ENCODE assay signal across 1 cellular context in genomic region chr6:35727935-35728662, GRCh38.
TF ChIP-seq lines count a peak whose summit lies in the region.

No MANE protein-coding gene starts in this region.

TF ChIP-seq in HepG2, 621 proteins besides CTCF, POLR2A, EP300 and RAD21 (continued from another document and continues in another):
- TF ChIP-seq ZNF574 (CRISPR knock-in tag; IDR thresholded peaks at IDR 0.05) (peak; percentile 42; the same call in 1 of the 2 replicates), MXI1 (IDR thresholded peaks at IDR 0.05; ENCODE audit: borderline replicate concordance, low read depth, low read length) (no peak), AKNA (CRISPR knock-in tag; IDR thresholded peaks at IDR 0.05; ENCODE audit: borderline replicate concordance) (no peak), ZNF232 (CRISPR knock-in tag; IDR thresholded peaks at IDR 0.05; ENCODE audit: borderline replicate concordance) (peak; percentile 85), ZNF121 (CRISPR knock-in tag; IDR thresholded peaks at IDR 0.05) (peak; percentile 29; the same call in 1 of the 2 replicates), GFI1 (CRISPR knock-in tag; IDR thresholded peaks at IDR 0.05; ENCODE audit: borderline replicate concordance) (peak; percentile 77), FOXJ3 (CRISPR knock-in tag; IDR thresholded peaks at IDR 0.05; ENCODE audit: borderline replicate concordance) (no peak; the same call in 1 of the 2 replicates), ZNF710 (CRISPR knock-in tag; IDR thresholded peaks at IDR 0.05; ENCODE audit: borderline replicate concordance) (no peak), ZNF720 (CRISPR knock-in tag; IDR thresholded peaks at IDR 0.05) (no peak), PTBP1 (IDR thresholded peaks at IDR 0.05; ENCODE audit: low read depth, low read length, poor library complexity, severe bottlenecking) (no peak), MTF2 (CRISPR knock-in tag; IDR thresholded peaks at IDR 0.05; ENCODE audit: borderline replicate concordance) (no peak; the same call in 1 of the 2 replicates), MBD4 (IDR thresholded peaks at IDR 0.05; ENCODE audit: borderline replicate concordance, low read length) (no peak), DZIP1 (CRISPR knock-in tag; IDR thresholded peaks at IDR 0.05) (no peak), TEF (CRISPR knock-in tag; IDR thresholded peaks at IDR 0.05) (no peak), PRPF4 (IDR thresholded peaks at IDR 0.05; ENCODE audit: low read depth, low read length, poor library complexity, severe bottlenecking) (no peak), AHDC1 (CRISPR knock-in tag; IDR thresholded peaks at IDR 0.05; ENCODE audit: borderline replicate concordance) (no peak), TIGD3 (CRISPR knock-in tag; IDR thresholded peaks at IDR 0.05; ENCODE audit: borderline replicate concordance) (no peak), RELA (CRISPR knock-in tag; IDR thresholded peaks at IDR 0.05) (no peak), FOXA3 (CRISPR knock-in tag; IDR thresholded peaks at IDR 0.05) (0 out of 2 replicates have a peak, but pooled peaks have one; percentile 19), IKZF1 (IDR thresholded peaks at IDR 0.05) (no peak), ZNF503 (CRISPR knock-in tag; IDR thresholded peaks at IDR 0.05) (no peak), ZFP36L1 (CRISPR knock-in tag; IDR thresholded peaks at IDR 0.05) (no peak), RFX3 (CRISPR knock-in tag; IDR thresholded peaks at IDR 0.05) (no peak), ZNF136 (CRISPR knock-in tag; IDR thresholded peaks at IDR 0.05; ENCODE audit: low read depth) (no peak), TCF12 (IDR thresholded peaks at IDR 0.05) (no peak), TCF12 (CRISPR knock-in tag; IDR thresholded peaks at IDR 0.05) (no peak; the same call in 1 of the 2 replicates), JARID2 (CRISPR knock-in tag; IDR thresholded peaks at IDR 0.05; ENCODE audit: insufficient replicate concordance) (no peak), KLF9 (CRISPR knock-in tag; IDR thresholded peaks at IDR 0.05; ENCODE audit: low read depth) (0 out of 2 replicates have a peak, but pooled peaks have one; percentile 23), ATF3 (CRISPR knock-in tag; IDR thresholded peaks at IDR 0.05) (no peak), DNMT3B (CRISPR knock-in tag; conservative IDR thresholded peaks at IDR 0.05) (no peak), KLF16 (CRISPR knock-in tag; IDR thresholded peaks at IDR 0.05) (0 out of 4 replicates have a peak, but pooled peaks of 1 of the 2 experiments have one; percentile 11), CBX1 (IDR thresholded peaks at IDR 0.05; ENCODE audit: low read depth) (no peak), RCOR2 (CRISPR knock-in tag; IDR thresholded peaks at IDR 0.05) (peak; percentile 13; the same call in 1 of the 2 replicates), ZMYM3 (CRISPR knock-in tag; IDR thresholded peaks at IDR 0.05) (no peak), EEA1 (CRISPR knock-in tag; IDR thresholded peaks at IDR 0.05; ENCODE audit: borderline replicate concordance) (peak; percentile 84; the same call in 1 of the 2 replicates), ISX (CRISPR knock-in tag; conservative IDR thresholded peaks at IDR 0.05) (no peak)
